In the genomic region with DNA sequence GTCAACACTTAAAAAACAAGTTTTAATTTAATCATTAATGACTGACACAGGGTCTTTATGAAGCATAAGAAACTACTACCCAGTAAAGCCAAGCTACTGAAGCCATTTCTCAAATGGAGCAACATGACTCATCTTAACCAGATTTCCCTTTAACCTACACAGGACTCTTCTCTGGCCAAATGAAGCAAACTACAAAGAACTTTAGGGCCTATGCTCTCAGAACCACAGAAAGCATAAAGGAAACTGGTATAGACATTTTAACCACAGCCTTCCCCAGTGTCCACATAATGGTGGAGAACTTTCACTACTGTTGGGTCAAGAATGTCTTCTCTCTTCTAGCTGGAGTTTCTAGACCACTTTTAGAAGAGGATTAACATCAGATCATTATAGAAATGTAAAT, we compare ENCODE assay signal across 1 cellular context.
TF ChIP-seq lines count a peak whose summit lies in the region.

No MANE protein-coding gene starts in this region.

TF ChIP-seq in GM23338, 12 proteins besides CTCF, POLR2A, EP300 and RAD21:
- TF ChIP-seq, protein P1, sequence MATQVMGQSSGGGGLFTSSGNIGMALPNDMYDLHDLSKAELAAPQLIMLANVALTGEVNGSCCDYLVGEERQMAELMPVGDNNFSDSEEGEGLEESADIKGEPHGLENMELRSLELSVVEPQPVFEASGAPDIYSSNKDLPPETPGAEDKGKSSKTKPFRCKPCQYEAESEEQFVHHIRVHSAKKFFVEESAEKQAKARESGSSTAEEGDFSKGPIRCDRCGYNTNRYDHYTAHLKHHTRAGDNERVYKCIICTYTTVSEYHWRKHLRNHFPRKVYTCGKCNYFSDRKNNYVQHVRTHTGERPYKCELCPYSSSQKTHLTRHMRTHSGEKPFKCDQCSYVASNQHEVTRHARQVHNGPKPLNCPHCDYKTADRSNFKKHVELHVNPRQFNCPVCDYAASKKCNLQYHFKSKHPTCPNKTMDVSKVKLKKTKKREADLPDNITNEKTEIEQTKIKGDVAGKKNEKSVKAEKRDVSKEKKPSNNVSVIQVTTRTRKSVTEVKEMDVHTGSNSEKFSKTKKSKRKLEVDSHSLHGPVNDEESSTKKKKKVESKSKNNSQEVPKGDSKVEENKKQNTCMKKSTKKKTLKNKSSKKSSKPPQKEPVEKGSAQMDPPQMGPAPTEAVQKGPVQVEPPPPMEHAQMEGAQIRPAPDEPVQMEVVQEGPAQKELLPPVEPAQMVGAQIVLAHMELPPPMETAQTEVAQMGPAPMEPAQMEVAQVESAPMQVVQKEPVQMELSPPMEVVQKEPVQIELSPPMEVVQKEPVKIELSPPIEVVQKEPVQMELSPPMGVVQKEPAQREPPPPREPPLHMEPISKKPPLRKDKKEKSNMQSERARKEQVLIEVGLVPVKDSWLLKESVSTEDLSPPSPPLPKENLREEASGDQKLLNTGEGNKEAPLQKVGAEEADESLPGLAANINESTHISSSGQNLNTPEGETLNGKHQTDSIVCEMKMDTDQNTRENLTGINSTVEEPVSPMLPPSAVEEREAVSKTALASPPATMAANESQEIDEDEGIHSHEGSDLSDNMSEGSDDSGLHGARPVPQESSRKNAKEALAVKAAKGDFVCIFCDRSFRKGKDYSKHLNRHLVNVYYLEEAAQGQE (IDR thresholded peaks at IDR 0.05; ENCODE audit: unreplicated experiment), result no peak
- TF ChIP-seq, protein P2, sequence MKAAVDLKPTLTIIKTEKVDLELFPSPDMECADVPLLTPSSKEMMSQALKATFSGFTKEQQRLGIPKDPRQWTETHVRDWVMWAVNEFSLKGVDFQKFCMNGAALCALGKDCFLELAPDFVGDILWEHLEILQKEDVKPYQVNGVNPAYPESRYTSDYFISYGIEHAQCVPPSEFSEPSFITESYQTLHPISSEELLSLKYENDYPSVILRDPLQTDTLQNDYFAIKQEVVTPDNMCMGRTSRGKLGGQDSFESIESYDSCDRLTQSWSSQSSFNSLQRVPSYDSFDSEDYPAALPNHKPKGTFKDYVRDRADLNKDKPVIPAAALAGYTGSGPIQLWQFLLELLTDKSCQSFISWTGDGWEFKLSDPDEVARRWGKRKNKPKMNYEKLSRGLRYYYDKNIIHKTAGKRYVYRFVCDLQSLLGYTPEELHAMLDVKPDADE (IDR thresholded peaks at IDR 0.05), result no peak
- TF ChIP-seq POLR2AphosphoS5 (IDR thresholded peaks at IDR 0.05; ENCODE audit: low read depth) (no peak), NANOG (IDR thresholded peaks at IDR 0.05; ENCODE audit: borderline replicate concordance) (no peak), CREB1 (CRISPR knock-in tag; IDR thresholded peaks at IDR 0.05; ENCODE audit: low read depth) (no peak), STAT1 (IDR thresholded peaks at IDR 0.05; ENCODE audit: unreplicated experiment) (no peak), ZNF331 (CRISPR knock-in tag; IDR thresholded peaks at IDR 0.05; ENCODE audit: low read depth) (no peak), EZH2 (IDR thresholded peaks at IDR 0.05; ENCODE audit: low read depth, unreplicated experiment) (no peak), EZH2phosphoT487 (IDR thresholded peaks at IDR 0.05; ENCODE audit: unreplicated experiment) (no peak), JUNB (IDR thresholded peaks at IDR 0.05; ENCODE audit: unreplicated experiment) (no peak), ZNF114 (CRISPR knock-in tag; IDR thresholded peaks at IDR 0.05) (no peak)
- TF ChIP-seq, protein P3, sequence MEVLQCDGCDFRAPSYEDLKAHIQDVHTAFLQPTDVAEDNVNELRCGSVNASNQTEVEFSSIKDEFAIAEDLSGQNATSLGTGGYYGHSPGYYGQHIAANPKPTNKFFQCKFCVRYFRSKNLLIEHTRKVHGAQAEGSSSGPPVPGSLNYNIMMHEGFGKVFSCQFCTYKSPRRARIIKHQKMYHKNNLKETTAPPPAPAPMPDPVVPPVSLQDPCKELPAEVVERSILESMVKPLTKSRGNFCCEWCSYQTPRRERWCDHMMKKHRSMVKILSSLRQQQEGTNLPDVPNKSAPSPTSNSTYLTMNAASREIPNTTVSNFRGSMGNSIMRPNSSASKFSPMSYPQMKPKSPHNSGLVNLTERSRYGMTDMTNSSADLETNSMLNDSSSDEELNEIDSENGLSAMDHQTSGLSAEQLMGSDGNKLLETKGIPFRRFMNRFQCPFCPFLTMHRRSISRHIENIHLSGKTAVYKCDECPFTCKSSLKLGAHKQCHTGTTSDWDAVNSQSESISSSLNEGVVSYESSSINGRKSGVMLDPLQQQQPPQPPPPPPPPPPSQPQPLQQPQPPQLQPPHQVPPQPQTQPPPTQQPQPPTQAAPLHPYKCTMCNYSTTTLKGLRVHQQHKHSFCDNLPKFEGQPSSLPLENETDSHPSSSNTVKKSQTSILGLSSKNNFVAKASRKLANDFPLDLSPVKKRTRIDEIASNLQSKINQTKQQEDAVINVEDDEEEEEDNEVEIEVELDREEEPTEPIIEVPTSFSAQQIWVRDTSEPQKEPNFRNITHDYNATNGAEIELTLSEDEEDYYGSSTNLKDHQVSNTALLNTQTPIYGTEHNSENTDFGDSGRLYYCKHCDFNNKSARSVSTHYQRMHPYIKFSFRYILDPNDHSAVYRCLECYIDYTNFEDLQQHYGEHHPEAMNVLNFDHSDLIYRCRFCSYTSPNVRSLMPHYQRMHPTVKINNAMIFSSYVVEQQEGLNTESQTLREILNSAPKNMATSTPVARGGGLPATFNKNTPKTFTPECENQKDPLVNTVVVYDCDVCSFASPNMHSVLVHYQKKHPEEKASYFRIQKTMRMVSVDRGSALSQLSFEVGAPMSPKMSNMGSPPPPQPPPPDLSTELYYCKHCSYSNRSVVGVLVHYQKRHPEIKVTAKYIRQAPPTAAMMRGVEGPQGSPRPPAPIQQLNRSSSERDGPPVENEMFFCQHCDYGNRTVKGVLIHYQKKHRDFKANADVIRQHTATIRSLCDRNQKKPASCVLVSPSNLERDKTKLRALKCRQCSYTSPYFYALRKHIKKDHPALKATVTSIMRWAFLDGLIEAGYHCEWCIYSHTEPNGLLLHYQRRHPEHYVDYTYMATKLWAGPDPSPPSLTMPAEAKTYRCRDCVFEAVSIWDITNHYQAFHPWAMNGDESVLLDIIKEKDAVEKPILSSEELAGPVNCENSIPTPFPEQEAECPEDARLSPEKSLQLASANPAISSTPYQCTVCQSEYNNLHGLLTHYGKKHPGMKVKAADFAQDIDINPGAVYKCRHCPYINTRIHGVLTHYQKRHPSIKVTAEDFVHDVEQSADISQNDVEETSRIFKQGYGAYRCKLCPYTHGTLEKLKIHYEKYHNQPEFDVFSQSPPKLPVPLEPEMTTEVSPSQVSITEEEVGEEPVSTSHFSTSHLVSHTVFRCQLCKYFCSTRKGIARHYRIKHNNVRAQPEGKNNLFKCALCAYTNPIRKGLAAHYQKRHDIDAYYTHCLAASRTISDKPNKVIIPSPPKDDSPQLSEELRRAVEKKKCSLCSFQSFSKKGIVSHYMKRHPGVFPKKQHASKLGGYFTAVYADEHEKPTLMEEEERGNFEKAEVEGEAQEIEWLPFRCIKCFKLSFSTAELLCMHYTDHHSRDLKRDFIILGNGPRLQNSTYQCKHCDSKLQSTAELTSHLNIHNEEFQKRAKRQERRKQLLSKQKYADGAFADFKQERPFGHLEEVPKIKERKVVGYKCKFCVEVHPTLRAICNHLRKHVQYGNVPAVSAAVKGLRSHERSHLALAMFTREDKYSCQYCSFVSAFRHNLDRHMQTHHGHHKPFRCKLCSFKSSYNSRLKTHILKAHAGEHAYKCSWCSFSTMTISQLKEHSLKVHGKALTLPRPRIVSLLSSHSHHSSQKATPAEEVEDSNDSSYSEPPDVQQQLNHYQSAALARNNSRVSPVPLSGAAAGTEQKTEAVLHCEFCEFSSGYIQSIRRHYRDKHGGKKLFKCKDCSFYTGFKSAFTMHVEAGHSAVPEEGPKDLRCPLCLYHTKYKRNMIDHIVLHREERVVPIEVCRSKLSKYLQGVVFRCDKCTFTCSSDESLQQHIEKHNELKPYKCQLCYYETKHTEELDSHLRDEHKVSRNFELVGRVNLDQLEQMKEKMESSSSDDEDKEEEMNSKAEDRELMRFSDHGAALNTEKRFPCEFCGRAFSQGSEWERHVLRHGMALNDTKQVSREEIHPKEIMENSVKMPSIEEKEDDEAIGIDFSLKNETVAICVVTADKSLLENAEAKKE (CRISPR knock-in tag; IDR thresholded peaks at IDR 0.05), result no peak
